In the genomic region with DNA sequence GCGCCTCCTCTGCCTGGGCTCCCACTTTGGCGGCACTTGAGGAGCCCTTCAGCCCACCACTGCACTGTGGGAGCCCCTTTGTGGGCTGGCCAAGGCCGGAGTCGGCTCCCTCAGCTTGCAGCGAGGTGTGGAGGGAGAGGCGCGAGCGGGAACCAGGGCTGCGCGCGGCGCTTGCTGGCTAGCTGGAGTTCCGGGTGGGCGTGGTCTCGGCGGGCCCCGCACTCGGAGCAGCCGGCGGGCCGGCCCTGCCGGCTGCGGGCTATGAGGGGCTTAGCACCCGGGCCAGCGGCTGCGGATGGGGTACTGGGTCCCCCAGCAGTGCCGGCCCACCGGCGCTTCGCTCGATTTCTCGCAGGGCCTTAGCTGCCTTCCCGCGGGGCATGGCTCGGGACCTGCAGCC, we compare ENCODE assay signal across 7 cellular contexts.
DNase-seq lines count a peak whose midpoint lies in the region; ATAC-seq, FAIRE-seq and TF ChIP-seq lines count a peak whose summit lies in the region.
"Not testable (repeated sequence)": the region's sequence is repeated elsewhere in the genome, so short reads cannot be mapped to it uniquely, and the experiment has no call there.

No MANE protein-coding gene starts in this region.

- H3K79me2 ChIP-seq in GM23338 (replicated peaks; ENCODE audit: insufficient read depth); K562 (ENCODE audit: control insufficient read depth, insufficient read depth, low read length): not testable (repeated sequence)

- not testable (repeated sequence) for H3K27ac Mint-ChIP-seq in GM23338, progenitor cell of endocrine pancreas

- POLR2A ChIA-PET in K562 (lab: Yijun Ruan, JAX), result not testable (repeated sequence)

- H2AFZ ChIP-seq in GM23338, result peak overlapping the region; percentile 85
- H2AFZ ChIP-seq in K562 (ENCODE audit: low read depth, low read length), result not testable (repeated sequence)

- H3K36me3 Mint-ChIP-seq in GM23338 (ENCODE audit: low read depth); progenitor cell of endocrine pancreas (ENCODE audit: insufficient read depth): not testable (repeated sequence)

- not testable (repeated sequence) for H3K9me2 ChIP-seq in GM23338 (ENCODE audit: insufficient read depth)

- not testable (repeated sequence) for TF ChIP-seq EP300 in K562 (IDR thresholded peaks at IDR 0.05; ENCODE audit: low read length)

- not testable (repeated sequence) for TF ChIP-seq RAD21 in K562 (CRISPR knock-in tag; conservative IDR thresholded peaks at IDR 0.05 in 1 of 2, IDR thresholded peaks at IDR 0.05 in 1 of 2)

- H3K4me1 ChIP-seq in GM23338 (ENCODE audit: insufficient read depth); K562 (replicated peaks in 1 of 2; ENCODE audit: control insufficient read depth in 2 of 2, insufficient read depth in 2 of 2, low read length in 2 of 2); right cardiac atrium (ENCODE audit: control insufficient read depth, insufficient read depth, low read length); kidney (ENCODE audit: control insufficient read depth in 1 of 2, insufficient read depth in 1 of 2, low read depth in 1 of 2, low read length in 2 of 2): not testable (repeated sequence)

- not testable (repeated sequence) for H3K4me3 Mint-ChIP-seq in GM23338
- peak overlapping the region; percentile 50 for H3K4me3 Mint-ChIP-seq in progenitor cell of endocrine pancreas (ENCODE audit: low read depth)

- H3K9me3 Mint-ChIP-seq in GM23338, result not testable (repeated sequence)
- peaks cover 11% of the 10 kb centered on the region for H3K9me3 Mint-ChIP-seq in progenitor cell of endocrine pancreas (ENCODE audit: low read depth)

- H4K20me1 ChIP-seq in GM23338 (replicated peaks; ENCODE audit: insufficient read depth); K562 (replicated peaks; ENCODE audit: control insufficient read depth, insufficient read depth, low read length): not testable (repeated sequence)

- not testable (repeated sequence) for H3K27ac ChIP-seq in GM23338 (ENCODE audit: low read depth); K562 (ENCODE audit: extremely low read depth, low read depth, low read length); right cardiac atrium (ENCODE audit: low read length); kidney (ENCODE audit: low read depth in 2 of 2, low read length in 2 of 2)

- in situ Hi-C loops in K562 (cut with MboI), result not testable (repeated sequence)

- not testable (repeated sequence) for H3F3A ChIP-seq in GM23338 (replicated peaks; ENCODE audit: low read depth)

- ATAC-seq in GM23338, K562, right cardiac atrium: not testable (repeated sequence)

- not testable (repeated sequence) for H3K9me1 ChIP-seq in K562 (ENCODE audit: control insufficient read depth, insufficient read depth, low read length)

- not testable (repeated sequence) for TF ChIP-seq POLR2A in K562 (conservative IDR thresholded peaks at IDR 0.05)

- not testable (repeated sequence) for H3K27me3 ChIP-seq in GM23338 (ENCODE audit: insufficient read depth); K562 (ENCODE audit: control insufficient read depth in 2 of 2, insufficient read depth in 2 of 2, low read length in 2 of 2); right cardiac atrium (ENCODE audit: control insufficient read depth, insufficient read depth)

- H3K9me3 ChIP-seq in K562 (replicated peaks; ENCODE audit: control insufficient read depth, insufficient read depth, low read depth, low read length); right cardiac atrium (ENCODE audit: control insufficient read depth, low read length); kidney (ENCODE audit: control insufficient read depth in 1 of 2, low read length in 2 of 2): not testable (repeated sequence)

- not testable (repeated sequence) for H3K27me3 Mint-ChIP-seq in GM23338 (ENCODE audit: insufficient read depth, low read depth, poor library complexity); progenitor cell of endocrine pancreas

- CTCF ChIA-PET in K562 (lab: Yijun Ruan, JAX; ENCODE audit: low intra/inter-chr PET ratio), result not testable (repeated sequence)

- peak overlapping the region; percentile 44 for H3K4me3 ChIP-seq in GM23338
- H3K4me3 ChIP-seq in K562, result peak overlapping the region; percentile 8; the same call in 1 of the 2 replicates
- not testable (repeated sequence) for H3K4me3 ChIP-seq in right cardiac atrium (ENCODE audit: low read length); kidney (ENCODE audit: low read length in 2 of 2)

- intact Hi-C loops in K562 (cut with micrococcal nuclease); right cardiac atrium (cut with DNase I); kidney (cut with DNase I): not testable (repeated sequence)

- WGBS in K562 (ENCODE audit: insufficient coverage, low coverage, missing lambda C conversion rate), result 0% methylated on average over 5 of the region's 35 CpGs
- WGBS in right cardiac atrium, result 97% methylated on average over 35 of the region's 35 CpGs

- not testable (repeated sequence) for TF ChIP-seq CTCF in GM23338 (conservative IDR thresholded peaks at IDR 0.05; ENCODE audit: low read depth in 2 of 2); K562 (IDR thresholded peaks at IDR 0.05 in 2 of 3, conservative IDR thresholded peaks at IDR 0.05 in 1 of 3; ENCODE audit: insufficient read depth in 2 of 3, low read depth in 1 of 3, low read length in 3 of 3); kidney (IDR thresholded peaks at IDR 0.05; ENCODE audit: borderline replicate concordance, extremely low read depth, insufficient read depth); progenitor cell of endocrine pancreas (IDR thresholded peaks at IDR 0.05; ENCODE audit: unreplicated experiment)

- not testable (repeated sequence) for FAIRE-seq in K562 (lab: Jason Lieb, UNC); kidney (lab: Jason Lieb, UNC)

- not testable (repeated sequence) for H3K4me1 Mint-ChIP-seq in GM23338; progenitor cell of endocrine pancreas (ENCODE audit: low read depth)

- peak overlapping the region; percentile 57; the same call in 1 of the 2 replicates for H3K4me2 ChIP-seq in GM23338
- H3K4me2 ChIP-seq in K562 (ENCODE audit: insufficient read depth, low read length), result not testable (repeated sequence)

- H3K9ac ChIP-seq in K562 (ENCODE audit: insufficient read depth in 1 of 2, low read depth in 2 of 2, low read length in 2 of 2); kidney (ENCODE audit: low read length in 2 of 2): not testable (repeated sequence)

- peak; percentile 47 for DNase-seq in GM23338 (ENCODE audit: low spot score)
- DNase-seq in NCI-H510A (lab: John Stamatoyannopoulos, UW), result peak; percentile 23
- DNase-seq in NOMO-1 treated with dmso at 0.1 percent for 144 hours (lab: John Stamatoyannopoulos, UW; ENCODE audit: unreplicated experiment), result peak; percentile 19
- peak in 1 of 4 experiments; percentile 12 for DNase-seq in K562 (ENCODE audit: extremely low read depth in 1 of 4, low spot score in 3 of 4)
- DNase-seq in right cardiac atrium, result peak in 2 of 3 donors; percentile 29 to 60
- peak; percentile 58 for DNase-seq in kidney
- DNase-seq in progenitor cell of endocrine pancreas (ENCODE audit: low spot score, unreplicated experiment), result not testable (repeated sequence)

- not testable (repeated sequence) for BruUV-seq in K562 (replicated peaks; lab: Mats Ljungman, UMichigan)

- H3K36me3 ChIP-seq in GM23338 (ENCODE audit: insufficient read depth); K562 (ENCODE audit: control insufficient read depth, insufficient read depth, low read length); kidney (ENCODE audit: control insufficient read depth in 1 of 2, insufficient read depth in 2 of 2, low read length in 2 of 2): not testable (repeated sequence)

TF ChIP-seq in K562, 482 proteins besides CTCF, POLR2A, EP300 and RAD21:
- 0 out of 2 replicates have a peak, but pooled peaks have one; percentile 24 for TF ChIP-seq POLR2G (IDR thresholded peaks at IDR 0.05; ENCODE audit: low read depth, low read length)
- TF ChIP-seq NRF1 (conservative IDR thresholded peaks at IDR 0.05 in 1 of 2, IDR thresholded peaks at IDR 0.05 in 1 of 2), result 0 out of 4 replicates have a peak, but pooled peaks of 1 of the 2 experiments have one; percentile 33
- TF ChIP-seq, protein P1, sequence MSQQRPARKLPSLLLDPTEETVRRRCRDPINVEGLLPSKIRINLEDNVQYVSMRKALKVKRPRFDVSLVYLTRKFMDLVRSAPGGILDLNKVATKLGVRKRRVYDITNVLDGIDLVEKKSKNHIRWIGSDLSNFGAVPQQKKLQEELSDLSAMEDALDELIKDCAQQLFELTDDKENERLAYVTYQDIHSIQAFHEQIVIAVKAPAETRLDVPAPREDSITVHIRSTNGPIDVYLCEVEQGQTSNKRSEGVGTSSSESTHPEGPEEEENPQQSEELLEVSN (IDR thresholded peaks at IDR 0.05; ENCODE audit: borderline replicate concordance in 1 of 2, extremely low read depth in 1 of 2, insufficient read depth in 1 of 2, insufficient read length in 1 of 2, low read depth in 1 of 2, low read length in 1 of 2, poor library complexity in 1 of 2, severe bottlenecking in 1 of 2), result peak in 1 of 2 experiments; percentile 61
